8 cellular contexts compared by ENCODE assay signal in genomic region chr4:52037730-52038108, GRCh38. TPM values are rescaled to one million over a fixed set of nuclear protein-coding genes. Genes with fewer than 3 reads are reported as not detected.
DNase-seq lines count a peak whose midpoint lies in the region; ATAC-seq, FAIRE-seq and TF ChIP-seq lines count a peak whose summit lies in the region.

No MANE protein-coding gene starts in this region.

- no peak overlapping the region for H2BK15ac ChIP-seq in H1 (ENCODE audit: low read length)

- H2BK120ac ChIP-seq in H1 (replicated peaks; ENCODE audit: low read depth, low read length) = no peak overlapping the region

- H3K14ac ChIP-seq in H1 (ENCODE audit: insufficient read length) = no peak overlapping the region

- H2BK20ac ChIP-seq in H1 (ENCODE audit: low read length) = no peak overlapping the region

- peaks cover 6% of the 10 kb centered on the region for H3K36me3 Mint-ChIP-seq in mesothelial cell of epicardium

- CTCF ChIA-PET in H1 (lab: Charles Lee; ENCODE audit: partially characterized antibody) = interaction anchor here (1.1 kb wide), 1 partner anchor 205 kb away, joined by 3 read pairs; no protein-coding TSS in a partner anchor

- no peak overlapping the region for H3K4ac ChIP-seq in H1 (replicated peaks; ENCODE audit: insufficient read length, low read depth, low read length)

- no peak for TF ChIP-seq RAD21 in H1 (IDR thresholded peaks at IDR 0.05 in 1 of 2, conservative IDR thresholded peaks at IDR 0.05 in 1 of 2; ENCODE audit: low read depth in 2 of 2, low read length in 2 of 2)

- H3K9ac ChIP-seq in H1 (replicated peaks in 1 of 4; ENCODE audit: extremely low read depth in 1 of 4, low read depth in 3 of 4, low read length in 3 of 4) = peak overlapping the region; percentile 52 to 70 (median 54); a peak in 6 of 7 replicates

- peaks cover 20% of the 10 kb centered on the region for H3K27me3 Mint-ChIP-seq in mesothelial cell of epicardium (ENCODE audit: low read depth)

- H3K36me3 ChIP-seq in H1 (ENCODE audit: control insufficient read depth in 2 of 4, insufficient read depth in 4 of 4, low read length in 3 of 4) (peaks cover 0 to 2% (median 0%) of the 10 kb centered on the region in 4 experiments; a peak in 1 of 8 replicates), tibial artery (no peaks in the 10 kb centered on the region)

- no peak overlapping the region for H2BK12ac ChIP-seq in H1 (ENCODE audit: low read depth, low read length)

- peaks cover 32% of the 10 kb centered on the region for H3K4me1 Mint-ChIP-seq in mesothelial cell of epicardium

- H3K27ac ChIP-seq in H1 (ENCODE audit: low read depth, low read length) (peak overlapping the region; percentile 52; the same call in 1 of the 2 replicates), tibial artery (peak overlapping the region; percentile 81 to 84)

- DNase-seq in D341Med (ENCODE audit: low spot score) = peak; percentile 83
- DNase-seq in SK-MEL-5 (ENCODE audit: low read depth, low spot score) = peak; percentile 10
- peak in 1 of 2 experiments; percentile 76 for DNase-seq in H1 (ENCODE audit: low read depth in 1 of 2, low spot score in 2 of 2)
- DNase-seq in mesothelial cell of epicardium (ENCODE audit: low spot score in 2 of 2, unreplicated experiment in 2 of 2) = peak; percentile 24 to 49
- peak; percentile 29 to 68 for DNase-seq in tibial artery
- no peak for DNase-seq in effector CD4-positive, alpha-beta T cell

- intact Hi-C loops in tibial artery (cut with DNase I; ENCODE audit: low total_unique reads) = no loop called here

- no peaks in the 10 kb centered on the region for H3K9me3 ChIP-seq in H1 (ENCODE audit: insufficient read depth in 2 of 2, low read depth in 1 of 2, low read length in 1 of 2)
- no peaks in the 10 kb centered on the region for H3K9me3 ChIP-seq in tibial artery

- no peaks in the 10 kb centered on the region for H3K9me3 Mint-ChIP-seq in mesothelial cell of epicardium

- H3K79me2 ChIP-seq in H1 (ENCODE audit: control insufficient read depth in 1 of 2, insufficient read depth in 2 of 2, low read length in 2 of 2) = peaks cover 0 to 28% of the 10 kb centered on the region in 2 experiments; a peak in 2 of 4 replicates

- no peak for TF ChIP-seq CTCF in H1 (IDR thresholded peaks at IDR 0.05; ENCODE audit: control extremely low read depth in 1 of 3, insufficient read depth in 1 of 3, low read depth in 1 of 3, low read length in 3 of 3)
- TF ChIP-seq CTCF in mesothelial cell of epicardium (IDR thresholded peaks at IDR 0.05; ENCODE audit: unreplicated experiment) = no peak
- no peak for TF ChIP-seq CTCF in tibial artery (IDR thresholded peaks at IDR 0.05)

- H3K4me2 ChIP-seq in H1 (ENCODE audit: insufficient read depth in 1 of 2, low read depth in 2 of 2, low read length in 2 of 2) = peak overlapping the region; percentile 66 to 81

- no peak for TF ChIP-seq POLR2A in H1 (IDR thresholded peaks at IDR 0.05; ENCODE audit: control extremely low read depth in 1 of 2, low read depth in 2 of 2, low read length in 2 of 2)

- peaks cover 5% of the 10 kb centered on the region; the same call in 1 of the 2 replicates for H3K23me2 ChIP-seq in H1 (ENCODE audit: low read depth, low read length)

- ATAC-seq in GM19438 (IDR thresholded peaks at IDR 0.05; ENCODE audit: low read depth, unreplicated experiment) (peak; percentile 61), HG03432 (IDR thresholded peaks at IDR 0.05; ENCODE audit: unreplicated experiment) (peak; percentile 69)

- H3K18ac ChIP-seq in H1 (ENCODE audit: extremely low read depth, low read length) = no peak overlapping the region

- H3K4me3 ChIP-seq in H1 (ENCODE audit: extremely low read depth in 1 of 4, insufficient read depth in 2 of 4, low read depth in 3 of 4, low read length in 4 of 4) (peak overlapping the region; percentile 41 to 81 (median 68)), tibial artery (peak overlapping the region; percentile 70 to 82)

- no peak for FAIRE-seq in H1 (lab: Jason Lieb, UNC)

- POLR2A ChIA-PET in H1 (lab: Charles Lee; ENCODE audit: partially characterized antibody) = interaction anchor here (1.3 to 1.9 kb wide), 4 partner anchors 13 to 194 kb away, joined by 3 to 6 read pairs (median 6); partner anchors contain the start of genes DCUN1D4 and SPATA18

- H3K4me3 Mint-ChIP-seq in mesothelial cell of epicardium = peak overlapping the region; percentile 88

- peak overlapping the region; percentile 87 for H3K27ac Mint-ChIP-seq in mesothelial cell of epicardium

- 0 out of 2 replicates have a peak overlapping the region, but pooled peaks have one; percentile 0 for H2AFZ ChIP-seq in H1 (ENCODE audit: low read length)

- H3K27me3 ChIP-seq in H1 (replicated peaks in 1 of 4; ENCODE audit: control insufficient read depth in 3 of 4, extremely low read depth in 1 of 4, insufficient read depth in 3 of 4, low read length in 3 of 4) = no peaks in the 10 kb centered on the region; a peak in 2 of 7 replicates
- peaks cover 0 to 4% of the 10 kb centered on the region in 2 donors for H3K27me3 ChIP-seq in tibial artery

- 1% methylated on average over 12 of the region's 27 CpGs; no CpG with 5 or more reads in 1 of the 2 experiments for WGBS in H1 (ENCODE audit: extremely low coverage in 1 of 2, insufficient coverage in 1 of 2, insufficient read length in 1 of 2, insufficient replicate concordance in 2 of 2, low coverage in 1 of 2, low lambda C conversion rate in 2 of 2, missing lambda C conversion rate in 1 of 2), 2 experiments

- H3K23ac ChIP-seq in H1 (ENCODE audit: insufficient read length) = no peak overlapping the region

- no peak for TF ChIP-seq EP300 in H1 (IDR thresholded peaks at IDR 0.05; ENCODE audit: borderline replicate concordance in 1 of 2, low read depth in 2 of 2, low read length in 2 of 2)

- no peak overlapping the region for H2BK5ac ChIP-seq in H1 (ENCODE audit: low read depth, low read length)

- H4K20me1 ChIP-seq in H1 (replicated peaks in 1 of 2; ENCODE audit: control insufficient read depth in 1 of 2, insufficient read depth in 2 of 2, low read length in 2 of 2) = peaks cover 0 to 4% of the 10 kb centered on the region in 2 experiments

- H4K8ac ChIP-seq in H1 (ENCODE audit: extremely low read depth, insufficient read depth, low read length) = peak overlapping the region; percentile 96; the same call in 1 of the 2 replicates

- H4K91ac ChIP-seq in H1 (replicated peaks; ENCODE audit: insufficient read length, low read length) = no peak overlapping the region

- in situ Hi-C loops in SK-MEL-5 (cut with HindIII; ENCODE audit: low pct_unique_long_range_greater_than_20kb, low sequenced_read_pairs) = no loop called here

- no peak overlapping the region for H2AK5ac ChIP-seq in H1 (ENCODE audit: low read depth, low read length)

- H3K4me1 ChIP-seq in H1 (replicated peaks in 1 of 4; ENCODE audit: control insufficient read depth in 3 of 4, insufficient read depth in 4 of 4, low read length in 3 of 4) (peaks cover 0 to 2% (median 0%) of the 10 kb centered on the region in 4 experiments; a peak in 1 of 7 replicates), tibial artery (peaks cover 0 to 36% (median 23%) of the 10 kb centered on the region in 4 donors)

- peak overlapping the region; percentile 9 for H4K5ac ChIP-seq in H1 (ENCODE audit: insufficient read length, low read depth, low read length)

- peaks cover 9% of the 10 kb centered on the region for H3K79me1 ChIP-seq in H1 (ENCODE audit: low read depth, low read length)

- peak overlapping the region; percentile 10 for H3K56ac ChIP-seq in H1 (replicated peaks; ENCODE audit: insufficient read length, low read depth, low read length)

RNA-seq across cellular contexts. Expression of gene SGCB, which starts 0.4 kb away (rescaled TPM):
- total RNA-seq in SK-MEL-5 (2014; rRNA removed; shearing (Covaris generic)) = 6.8 and 7.2 TPM in 2 replicates
- polyA plus RNA-seq in SK-MEL-5 (2015; cell fraction: cytosol; rRNA removed) = 8.9 and 11.6 TPM in 2 replicates
- polyA plus RNA-seq in SK-MEL-5 (2015; cell fraction: nucleus; rRNA removed) = 2.9 and 10.5 TPM in 2 replicates
- 25.7 and 32.2 TPM in 2 replicates for total RNA-seq in H1 (2021; fragmentation: NEBNext Ultra II Directional; extraction: Animal tissue kit (Norgen Biotek cat#: 25700))
- polyA plus RNA-seq in H1 (2011; rRNA removed) = 5.3 and 6.8 TPM in 2 replicates
- 9.2 TPM for polyA plus RNA-seq in H1 (2011; cell fraction: cytosol; rRNA removed)
- 4.9 TPM for polyA plus RNA-seq in H1 (2011; cell fraction: nucleus; rRNA removed)
- polyA plus RNA-seq in H1 (2012, experiment 1 of 2) = 10.3 to 22.6 TPM (median 11.9 TPM) in 4 replicates
- 2.5 TPM for polyA plus RNA-seq in H1 (2012, experiment 2 of 2)
- 18.4 TPM for polyA plus RNA-seq in H1 (2013, experiment 1 of 2)
- polyA plus RNA-seq in H1 (2013, experiment 2 of 2) = 23.0 TPM
- 6.7 and 10.4 TPM in 2 replicates for polyA minus RNA-seq in H1 (2011; rRNA and poly(A)+ RNA removed)
- 7.2 TPM for polyA minus RNA-seq in H1 (2011; cell fraction: cytosol; rRNA and poly(A)+ RNA removed)
- 7.1 TPM for polyA minus RNA-seq in H1 (2011; cell fraction: nucleus; rRNA and poly(A)+ RNA removed)
- 27.9 to 30.4 TPM (median 30.2 TPM) in 3 replicates for total RNA-seq in mesothelial cell of epicardium

RNA-seq across cellular contexts. Expression of gene SPATA18, which starts 13.4 kb away (rescaled TPM):
- not detected in 2 replicates for total RNA-seq in SK-MEL-5 (2014; rRNA removed; shearing (Covaris generic))
- not detected in 2 replicates for polyA plus RNA-seq in SK-MEL-5 (2015; cell fraction: cytosol; rRNA removed)
- polyA plus RNA-seq in SK-MEL-5 (2015; cell fraction: nucleus; rRNA removed) = not detected in 2 replicates
- 2.0 and 2.4 TPM in 2 replicates for total RNA-seq in H1 (2021; fragmentation: NEBNext Ultra II Directional; extraction: Animal tissue kit (Norgen Biotek cat#: 25700))
- polyA plus RNA-seq in H1 (2011; rRNA removed) = 1.4 and 1.5 TPM in 2 replicates
- 1.8 TPM for polyA plus RNA-seq in H1 (2011; cell fraction: cytosol; rRNA removed)
- 2.1 TPM for polyA plus RNA-seq in H1 (2011; cell fraction: nucleus; rRNA removed)
- polyA plus RNA-seq in H1 (2012, experiment 1 of 2) = 1.6 to 2.6 TPM (median 1.7 TPM) in 4 replicates
- polyA plus RNA-seq in H1 (2012, experiment 2 of 2) = 0.22 TPM
- 1.1 TPM for polyA plus RNA-seq in H1 (2013, experiment 1 of 2)
- 1.3 TPM for polyA plus RNA-seq in H1 (2013, experiment 2 of 2)
- polyA minus RNA-seq in H1 (2011; rRNA and poly(A)+ RNA removed) = 5.5 and 6.9 TPM in 2 replicates
- 3.4 TPM for polyA minus RNA-seq in H1 (2011; cell fraction: cytosol; rRNA and poly(A)+ RNA removed)
- 2.8 TPM for polyA minus RNA-seq in H1 (2011; cell fraction: nucleus; rRNA and poly(A)+ RNA removed)
- 10.0 to 11.1 TPM (median 10.8 TPM) in 3 replicates for total RNA-seq in mesothelial cell of epicardium

RNA-seq across cellular contexts. Expression of gene LRRC66, which starts 17.6 kb away (rescaled TPM):
- not detected in 2 replicates for total RNA-seq in SK-MEL-5 (2014; rRNA removed; shearing (Covaris generic))
- polyA plus RNA-seq in SK-MEL-5 (2015; cell fraction: cytosol; rRNA removed) = not detected in 2 replicates
- polyA plus RNA-seq in SK-MEL-5 (2015; cell fraction: nucleus; rRNA removed) = 0.38 TPM in 1 of 2 replicates, not detected in the other
- 0.11 TPM in 1 of 2 replicates, not detected in the other for total RNA-seq in H1 (2021; fragmentation: NEBNext Ultra II Directional; extraction: Animal tissue kit (Norgen Biotek cat#: 25700))
- polyA plus RNA-seq in H1 (2011; rRNA removed) = 0.05 and 0.11 TPM in 2 replicates
- 0.06 TPM for polyA plus RNA-seq in H1 (2011; cell fraction: cytosol; rRNA removed)
- polyA plus RNA-seq in H1 (2011; cell fraction: nucleus; rRNA removed) = 0.11 TPM
- polyA plus RNA-seq in H1 (2012, experiment 1 of 2) = 0.07 to 0.09 TPM (median 0.08 TPM) in 3 of 4 replicates, not detected in the other
- not detected for polyA plus RNA-seq in H1 (2012, experiment 2 of 2)
- polyA plus RNA-seq in H1 (2013, experiment 1 of 2) = 0.06 TPM
- 0.04 TPM for polyA plus RNA-seq in H1 (2013, experiment 2 of 2)
- polyA minus RNA-seq in H1 (2011; rRNA and poly(A)+ RNA removed) = 0.16 TPM in 1 of 2 replicates, not detected in the other
- polyA minus RNA-seq in H1 (2011; cell fraction: cytosol; rRNA and poly(A)+ RNA removed) = not detected
- 0.30 TPM for polyA minus RNA-seq in H1 (2011; cell fraction: nucleus; rRNA and poly(A)+ RNA removed)
- 0.20 to 0.44 TPM (median 0.32 TPM) in 3 replicates for total RNA-seq in mesothelial cell of epicardium
